In genomic region chr6:152148412-152148811, GRCh38 we compare ENCODE assay signal across 36 cellular contexts.
"Had no signal": no experiment of that assay in that cellular context is flagged by ENCODE, and none has a peak within 500 bp of the region (broad histone marks: within the 10 kb centered on the region; RNA-seq: fewer than 3 reads in every experiment).

No MANE protein-coding gene starts in this region.

- H3K4me3 ChIP-seq: adrenal gland, body of pancreas, breast epithelium had no signal

- ATAC-seq: activated CD8-positive, alpha-beta T cell treated with anti-CD3 and anti-CD28 coated beads for 36 hours; activated naive CD4-positive, alpha-beta T cell treated with anti-CD3 and anti-CD28 coated beads, Interleukin-2, amount 50 U/mL, for 72 hours; activated T-cell treated with anti-CD3 and anti-CD28 coated beads, Interleukin-2, amount 50 U/mL, for 4 hours; activated T-cell treated with anti-CD3 and anti-CD28 coated beads, Interleukin-2, amount 50 U/mL, for 72 hours; activated T-helper 17 cell treated with anti-CD3 and anti-CD28 coated beads, Interleukin-2, amount 50 U/mL, for 72 hours; body of pancreas; T-cell had no signal

- H3K27ac Mint-ChIP-seq: activated B cell treated with CpG ODN at 0.5 μM for 24 hours; activated CD4-positive, alpha-beta memory T cell treated with anti-CD3 and anti-CD28 coated beads for 36 hours; activated CD4-positive, alpha-beta T cell treated with anti-CD3 and anti-CD28 coated beads, Interleukin-2, amount 10 ng/mL, durations not matched to agents 24 days and 14 days; activated CD8-positive, alpha-beta T cell treated with anti-CD3 and anti-CD28 coated beads for 36 hours; activated naive CD4-positive, alpha-beta T cell treated with anti-CD3 and anti-CD28 coated beads for 36 hours; activated naive CD8-positive, alpha-beta T cell treated with anti-CD3 and anti-CD28 coated beads for 36 hours; activated T-helper 1 cell treated with anti-CD3 and anti-CD28 coated beads, Interleukin-12 subunit alpha, Interleukin-12 subunit beta, Interleukin-2, Interleukin-4 antibody, amounts not matched to agents 30 ng/mL and 10 ng/mL and 1 ng/mL, durations not matched to agents 14 hours and 24 hours and 36 hours; T-helper 2 cell treated with Interferon-gamma antibody and Interleukin-4, amounts not matched to agents 5 μg/mL and 100 μg/mL, for 36 hours had no signal

- DNase-seq: activated B cell treated with CpG ODN at 0.5 μM for 24 hours; activated CD4-positive, alpha-beta memory T cell treated with anti-CD3 and anti-CD28 coated beads for 36 hours; activated CD4-positive, alpha-beta T cell treated with anti-CD3 and anti-CD28 coated beads for 4 hours; activated CD4-positive, alpha-beta T cell treated with anti-CD3 and anti-CD28 coated beads, Interleukin-2, amount 10 ng/mL, durations not matched to agents 24 days and 14 days; activated CD4-positive, alpha-beta T cell treated with anti-CD3 and anti-CD28 coated beads, Interleukin-2, amount 50 U/mL, for 1 hour; activated CD4-positive, alpha-beta T cell treated with anti-CD3 and anti-CD28 coated beads, Interleukin-2, amount 50 U/mL, for 4 hours; activated CD4-positive, CD25-positive, alpha-beta regulatory T cell treated with anti-CD3 and anti-CD28 coated beads, Interleukin-2, amount 50 U/mL, for 72 hours; activated CD8-positive, alpha-beta memory T cell treated with anti-CD3 and anti-CD28 coated beads, Interleukin-2, amount 50 U/mL, for 4 hours; activated CD8-positive, alpha-beta T cell treated with anti-CD3 and anti-CD28 coated beads for 36 hours; activated effector memory CD4-positive, alpha-beta T cell treated with anti-CD3 and anti-CD28 coated beads, Interleukin-2, amount 50 U/mL, for 16 hours; activated gamma-delta T cell treated with Interleukin-2 at 50 U/mL for 16 hours; activated naive CD4-positive, alpha-beta T cell; activated naive CD4-positive, alpha-beta T cell treated with anti-CD3 and anti-CD28 coated beads for 36 hours; activated naive CD4-positive, alpha-beta T cell treated with anti-CD3 and anti-CD28 coated beads, Interleukin-2, amount 50 U/mL, for 16 hours; activated naive CD8-positive, alpha-beta T cell treated with anti-CD3 and anti-CD28 coated beads for 36 hours; activated T-cell treated with anti-CD3 and anti-CD28 coated beads for 4 hours; activated T-cell treated with anti-CD3 and anti-CD28 coated beads, Interleukin-2, amount 50 U/mL, for 1 hour; activated T-cell treated with anti-CD3 and anti-CD28 coated beads, Interleukin-2, amount 50 U/mL, for 4 hours; activated T-cell treated with anti-CD3 and anti-CD28 coated beads, Interleukin-2, amount 50 U/mL, for 72 hours; adrenal gland; amniotic stem cell; aorta; body of pancreas; brain microvascular endothelial cell; central memory CD4-positive, alpha-beta T cell; T-cell; T-helper 2 cell; T-helper 9 cell had no signal

- H3K4me1 ChIP-seq: breast epithelium had no signal

- H3K4me3 Mint-ChIP-seq: activated B cell treated with CpG ODN at 0.5 μM for 24 hours; activated CD4-positive, alpha-beta memory T cell treated with anti-CD3 and anti-CD28 coated beads for 36 hours; activated CD4-positive, alpha-beta T cell treated with anti-CD3 and anti-CD28 coated beads, Interleukin-2, amount 10 ng/mL, durations not matched to agents 24 days and 14 days; activated CD8-positive, alpha-beta T cell treated with anti-CD3 and anti-CD28 coated beads for 36 hours; activated naive CD4-positive, alpha-beta T cell treated with anti-CD3 and anti-CD28 coated beads for 36 hours; activated naive CD8-positive, alpha-beta T cell treated with anti-CD3 and anti-CD28 coated beads for 36 hours; activated T-cell treated with anti-CD3 and anti-CD28 coated beads, Interleukin-2, amount 50 U/mL, for 4 hours; activated T-cell treated with anti-CD3 and anti-CD28 coated beads, Interleukin-2, amount 50 U/mL, for 72 hours; activated T-helper 1 cell treated with anti-CD3 and anti-CD28 coated beads, Interleukin-12 subunit alpha, Interleukin-12 subunit beta, Interleukin-2, Interleukin-4 antibody, amounts not matched to agents 30 ng/mL and 10 ng/mL and 1 ng/mL, durations not matched to agents 14 hours and 24 hours and 36 hours; activated T-helper 17 cell treated with anti-CD3 and anti-CD28 coated beads, Interleukin-2, amount 50 U/mL, for 72 hours; T-cell; T-helper 2 cell treated with Interferon-gamma antibody and Interleukin-4, amounts not matched to agents 5 μg/mL and 100 μg/mL, for 36 hours had no signal

- H3K9me3 Mint-ChIP-seq: activated B cell treated with CpG ODN at 0.5 μM for 24 hours; activated CD4-positive, alpha-beta memory T cell treated with anti-CD3 and anti-CD28 coated beads for 36 hours; activated CD4-positive, alpha-beta T cell treated with anti-CD3 and anti-CD28 coated beads, Interleukin-2, amount 10 ng/mL, durations not matched to agents 24 days and 14 days; activated CD8-positive, alpha-beta T cell treated with anti-CD3 and anti-CD28 coated beads for 36 hours; activated naive CD4-positive, alpha-beta T cell treated with anti-CD3 and anti-CD28 coated beads for 36 hours; activated naive CD4-positive, alpha-beta T cell treated with anti-CD3 and anti-CD28 coated beads, Interleukin-2, amount 50 U/mL, for 72 hours; activated naive CD8-positive, alpha-beta T cell treated with anti-CD3 and anti-CD28 coated beads for 36 hours; activated T-cell treated with anti-CD3 and anti-CD28 coated beads, Interleukin-2, amount 50 U/mL, for 4 hours; activated T-cell treated with anti-CD3 and anti-CD28 coated beads, Interleukin-2, amount 50 U/mL, for 72 hours; activated T-helper 1 cell treated with anti-CD3 and anti-CD28 coated beads, Interleukin-12 subunit alpha, Interleukin-12 subunit beta, Interleukin-2, Interleukin-4 antibody, amounts not matched to agents 30 ng/mL and 10 ng/mL and 1 ng/mL, durations not matched to agents 14 hours and 24 hours and 36 hours; activated T-helper 17 cell treated with anti-CD3 and anti-CD28 coated beads, Interleukin-2, amount 50 U/mL, for 72 hours; T-cell; T-helper 2 cell treated with Interferon-gamma antibody and Interleukin-4, amounts not matched to agents 5 μg/mL and 100 μg/mL, for 36 hours had no signal

- H3K27ac ChIP-seq: adrenal gland, body of pancreas, brain microvascular endothelial cell, breast epithelium, VCaP had no signal

- H3K9me3 ChIP-seq: adrenal gland, body of pancreas, breast epithelium had no signal

- H3K4me1 Mint-ChIP-seq: activated B cell treated with CpG ODN at 0.5 μM for 24 hours; activated CD4-positive, alpha-beta T cell treated with anti-CD3 and anti-CD28 coated beads, Interleukin-2, amount 10 ng/mL, durations not matched to agents 24 days and 14 days had no signal

- H3K27me3 ChIP-seq: adrenal gland, body of pancreas, brain microvascular endothelial cell, breast epithelium had no signal

- FAIRE-seq: astrocyte, TTC549 had no signal
